Comparison of ENCODE assay signal across 18 cellular contexts in genomic region chr12:63889721-63890509, GRCh38. TPM values are rescaled to one million over a fixed set of nuclear protein-coding genes. Genes with fewer than 3 reads are reported as not detected.
A peak's percentile ranks its signal among the peaks of the same experiment; 100 is the strongest.
DNase-seq lines count a peak whose midpoint lies in the region; ATAC-seq and TF ChIP-seq lines count a peak whose summit lies in the region.
"Had no signal": no experiment of that assay in that cellular context is flagged by ENCODE, and none has a peak within 500 bp of the region (broad histone marks: within the 10 kb centered on the region; RNA-seq: fewer than 3 reads in every experiment).

No MANE protein-coding gene starts in this region.

- H3K4me1 Mint-ChIP-seq in progenitor cell of endocrine pancreas (ENCODE audit: low read depth): peaks cover 4% of the 10 kb centered on the region
- no peaks in the 10 kb centered on the region for H3K4me1 Mint-ChIP-seq in activated CD4-positive, alpha-beta memory T cell treated with anti-CD3 and anti-CD28 coated beads, Interleukin-2, amount 10 ng/mL, durations not matched to agents 7 days and 5 days
- H3K4me1 Mint-ChIP-seq: CD4-positive, CD25-positive, alpha-beta regulatory T cell; stimulated activated effector memory CD8-positive, alpha-beta T cell treated with anti-CD3 and anti-CD28 coated beads, Interleukin-12 subunit alpha, Interleukin-12 subunit beta, amount 100 ng/mL, for 72 hours had no signal

- POLR2A ChIA-PET in RWPE1 (lab: Yijun Ruan, JAX; ENCODE audit: low non-redundant PET): no interaction called here
- POLR2A ChIA-PET in activated CD4-positive, alpha-beta memory T cell treated with anti-CD3 and anti-CD28 coated beads, Interleukin-2, amount 10 ng/mL, durations not matched to agents 7 days and 5 days (lab: Charles Lee): no interaction called here

- DNase-seq in DMS53 (lab: John Stamatoyannopoulos, UW) (peak; percentile 55), RWPE1 (ENCODE audit: low spot score) (no peak), kidney glomerular epithelial cell (lab: John Stamatoyannopoulos, UW) (peak; percentile 46), progenitor cell of endocrine pancreas (ENCODE audit: low spot score, unreplicated experiment) (no peak), DMS153 treated with DMSO at 0.1 percent for 48 hours (lab: John Stamatoyannopoulos, UW; ENCODE audit: unreplicated experiment) (no peak), NCI-H82 treated with DMSO at 0.1 percent for 48 hours (lab: John Stamatoyannopoulos, UW; ENCODE audit: unreplicated experiment) (no peak)
- DNase-seq in activated CD4-positive, alpha-beta memory T cell treated with anti-CD3 and anti-CD28 coated beads, Interleukin-2, amount 10 ng/mL, durations not matched to agents 7 days and 5 days: no peak
- DNase-seq: activated CD8-positive, alpha-beta T cell treated with anti-CD3 and anti-CD28 coated beads for 36 hours; activated gamma-delta T cell treated with Interleukin-2 at 50 U/mL for 16 hours; CD4-positive, CD25-positive, alpha-beta regulatory T cell; cortex of kidney; DMS79 treated with DMSO at 0.1 percent for 48 hours; stimulated activated CD4-positive, alpha-beta T cell treated with anti-CD3 and anti-CD28 coated beads, Interleukin-2, amount 100 ng/mL, for 24 hours; T-helper 9 cell had no signal

- peak overlapping the region; percentile 46 for H3K27ac ChIP-seq in RWPE1

- no peak for ATAC-seq in GM21737 (IDR thresholded peaks at IDR 0.05; ENCODE audit: unreplicated experiment)
- ATAC-seq: activated CD8-positive, alpha-beta T cell treated with anti-CD3 and anti-CD28 coated beads for 36 hours; HCT116 had no signal

- peak overlapping the region; percentile 46 for H3K27ac Mint-ChIP-seq in progenitor cell of endocrine pancreas
- H3K27ac Mint-ChIP-seq in activated CD4-positive, alpha-beta memory T cell treated with anti-CD3 and anti-CD28 coated beads, Interleukin-2, amount 10 ng/mL, durations not matched to agents 7 days and 5 days: no peak overlapping the region
- H3K27ac Mint-ChIP-seq: activated CD8-positive, alpha-beta T cell treated with anti-CD3 and anti-CD28 coated beads for 36 hours; CD4-positive, CD25-positive, alpha-beta regulatory T cell; natural killer cell treated with Interleukin-12 subunit alpha and Interleukin-12 subunit beta and Interleukin-15 and Interleukin-18, amount 100 ng/mL, for 72 hours; stimulated activated effector memory CD8-positive, alpha-beta T cell treated with anti-CD3 and anti-CD28 coated beads, Interleukin-12 subunit alpha, Interleukin-12 subunit beta, amount 100 ng/mL, for 72 hours had no signal

- peaks cover 5% of the 10 kb centered on the region for H3K36me3 Mint-ChIP-seq in progenitor cell of endocrine pancreas (ENCODE audit: insufficient read depth)
- H3K36me3 Mint-ChIP-seq in activated CD4-positive, alpha-beta memory T cell treated with anti-CD3 and anti-CD28 coated beads, Interleukin-2, amount 10 ng/mL, durations not matched to agents 7 days and 5 days (ENCODE audit: low read depth): no peaks in the 10 kb centered on the region
- H3K36me3 Mint-ChIP-seq: CD4-positive, CD25-positive, alpha-beta regulatory T cell; natural killer cell treated with Interleukin-12 subunit alpha and Interleukin-12 subunit beta and Interleukin-15 and Interleukin-18, amount 100 ng/mL, for 72 hours; stimulated activated effector memory CD8-positive, alpha-beta T cell treated with anti-CD3 and anti-CD28 coated beads, Interleukin-12 subunit alpha, Interleukin-12 subunit beta, amount 100 ng/mL, for 72 hours had no signal

- no peak overlapping the region for H3K4me3 Mint-ChIP-seq in progenitor cell of endocrine pancreas (ENCODE audit: low read depth)
- no peak overlapping the region for H3K4me3 Mint-ChIP-seq in activated CD4-positive, alpha-beta memory T cell treated with anti-CD3 and anti-CD28 coated beads, Interleukin-2, amount 10 ng/mL, durations not matched to agents 7 days and 5 days
- H3K4me3 Mint-ChIP-seq: activated CD8-positive, alpha-beta T cell treated with anti-CD3 and anti-CD28 coated beads for 36 hours; CD4-positive, CD25-positive, alpha-beta regulatory T cell; natural killer cell treated with Interleukin-12 subunit alpha and Interleukin-12 subunit beta and Interleukin-15 and Interleukin-18, amount 100 ng/mL, for 72 hours; stimulated activated effector memory CD8-positive, alpha-beta T cell treated with anti-CD3 and anti-CD28 coated beads, Interleukin-12 subunit alpha, Interleukin-12 subunit beta, amount 100 ng/mL, for 72 hours had no signal

- H3K9me3 Mint-ChIP-seq in progenitor cell of endocrine pancreas (ENCODE audit: low read depth): no peaks in the 10 kb centered on the region
- H3K9me3 Mint-ChIP-seq in activated CD4-positive, alpha-beta memory T cell treated with anti-CD3 and anti-CD28 coated beads, Interleukin-2, amount 10 ng/mL, durations not matched to agents 7 days and 5 days: no peaks in the 10 kb centered on the region
- H3K9me3 Mint-ChIP-seq: activated CD8-positive, alpha-beta T cell treated with anti-CD3 and anti-CD28 coated beads for 36 hours; stimulated activated effector memory CD8-positive, alpha-beta T cell treated with anti-CD3 and anti-CD28 coated beads, Interleukin-12 subunit alpha, Interleukin-12 subunit beta, amount 100 ng/mL, for 72 hours had no signal

- H3K27me3 Mint-ChIP-seq in progenitor cell of endocrine pancreas: no peaks in the 10 kb centered on the region
- no peaks in the 10 kb centered on the region for H3K27me3 Mint-ChIP-seq in activated CD4-positive, alpha-beta memory T cell treated with anti-CD3 and anti-CD28 coated beads, Interleukin-2, amount 10 ng/mL, durations not matched to agents 7 days and 5 days

- TF ChIP-seq CTCF in RWPE1 (conservative IDR thresholded peaks at IDR 0.05; ENCODE audit: low read depth): no peak
- no peak for TF ChIP-seq CTCF in progenitor cell of endocrine pancreas (IDR thresholded peaks at IDR 0.05; ENCODE audit: unreplicated experiment)

- CTCF ChIA-PET in RWPE1 (lab: Yijun Ruan, JAX): no interaction called here
- CTCF ChIA-PET in activated CD4-positive, alpha-beta memory T cell treated with anti-CD3 and anti-CD28 coated beads, Interleukin-2, amount 10 ng/mL, durations not matched to agents 7 days and 5 days (lab: Charles Lee): interaction anchor here (0.8 kb wide), 1 partner anchor 16 kb away, joined by 3 read pairs; no protein-coding TSS in a partner anchor

RNA-seq across cellular contexts. Expression of gene SRGAP1, which starts 45.4 kb away (rescaled TPM):
- 17.8 and 23.1 TPM in 2 replicates for total RNA-seq in progenitor cell of endocrine pancreas
- total RNA-seq in activated CD4-positive, alpha-beta memory T cell treated with anti-CD3 and anti-CD28 coated beads, Interleukin-2, amount 10 ng/mL, durations not matched to agents 7 days and 5 days: not detected
- total RNA-seq: CD4-positive, CD25-positive, alpha-beta regulatory T cell had no signal

Comparison
In these comparisons a context has a peak if more than half of its experiments do, and no peak if none do; other contexts are left out.
1. DNase-seq: peak in DMS53 (single experiment) and kidney glomerular epithelial cell (single experiment); none in RWPE1 (single experiment), progenitor cell of endocrine pancreas (single experiment), DMS153 treated with DMSO at 0.1 percent for 48 hours (single experiment), NCI-H82 treated with DMSO at 0.1 percent for 48 hours (single experiment) and activated CD4-positive, alpha-beta memory T cell treated with anti-CD3 and anti-CD28 coated beads, Interleukin-2, amount 10 ng/mL, durations not matched to agents 7 days and 5 days (single experiment).
2. RNA of gene SRGAP1, which starts 45.4 kb away (total RNA-seq): 17.8 to 23.1 TPM in progenitor cell of endocrine pancreas; not detected in activated CD4-positive, alpha-beta memory T cell treated with anti-CD3 and anti-CD28 coated beads, Interleukin-2, amount 10 ng/mL, durations not matched to agents 7 days and 5 days; every median in the first group is over 10 times any median in the second.